27 cellular contexts compared by ENCODE assay signal in the genomic region with DNA sequence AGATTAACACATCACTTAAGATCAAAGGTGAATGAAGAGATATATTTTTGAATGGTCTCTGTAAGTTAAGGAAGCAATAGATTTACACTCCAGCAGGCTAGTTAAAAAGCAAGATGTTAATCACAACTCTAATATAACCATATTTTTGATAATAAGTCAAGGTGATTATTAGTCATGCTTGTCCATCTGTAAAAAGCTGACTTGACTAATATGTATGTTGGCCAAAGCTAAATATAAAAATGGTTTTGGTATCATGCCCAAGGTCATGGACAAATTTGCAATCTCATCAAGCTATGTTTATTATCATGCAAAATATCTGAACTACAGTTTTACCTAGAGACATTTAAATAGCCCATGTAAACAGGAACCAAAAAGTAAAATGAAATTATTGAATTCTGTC.
DNase-seq lines count a peak whose midpoint lies in the region; ATAC-seq, FAIRE-seq and TF ChIP-seq lines count a peak whose summit lies in the region.
"Had no signal": no experiment of that assay in that cellular context is flagged by ENCODE, and none has a peak within 500 bp of the region (broad histone marks: within the 10 kb centered on the region; RNA-seq: fewer than 3 reads in every experiment).

No MANE protein-coding gene starts in this region.

- POLR2A ChIA-PET in HepG2 (lab: Yijun Ruan, JAX), result no interaction called here
- POLR2A ChIA-PET in activated CD4-positive, alpha-beta memory T cell treated with anti-CD3 and anti-CD28 coated beads, Interleukin-2, amount 10 ng/mL, durations not matched to agents 7 days and 5 days (lab: Charles Lee), result no interaction called here

- no peak for TF ChIP-seq RAD21 in HepG2 (CRISPR knock-in tag; IDR thresholded peaks at IDR 0.05)

- no TSS peak for BruUV-seq in HepG2 (replicated peaks; lab: Mats Ljungman, UMichigan)

- H3K4me2 ChIP-seq in HepG2 (ENCODE audit: low read depth, low read length) (no peak overlapping the region), parathyroid adenoma (ENCODE audit: low read length) (no peak overlapping the region)
- H3K4me2 ChIP-seq: BLaER1 had no signal

- in situ Hi-C loops in HepG2 (cut with HindIII; ENCODE audit: extremely low pct_ligation_motif_present, low pct_unique_long_range_greater_than_20kb), result no loop called here

- ATAC-seq in HepG2, result no peak
- no peak for ATAC-seq in right lobe of liver
- ATAC-seq: GM12878 had no signal

- H3K4me1 Mint-ChIP-seq in activated CD4-positive, alpha-beta memory T cell treated with anti-CD3 and anti-CD28 coated beads, Interleukin-2, amount 10 ng/mL, durations not matched to agents 7 days and 5 days, result no peaks in the 10 kb centered on the region
- H3K4me1 Mint-ChIP-seq: CD14-positive monocyte; CD4-positive, alpha-beta memory T cell; CD4-positive, CD25-positive, alpha-beta regulatory T cell; CD8-positive, alpha-beta memory T cell had no signal

- H3K36me3 ChIP-seq in HepG2 (replicated peaks in 1 of 2; ENCODE audit: control insufficient read depth in 1 of 2, insufficient read depth in 2 of 2, low read length in 2 of 2) (no peaks in the 10 kb centered on the region), right lobe of liver (no peaks in the 10 kb centered on the region), ascending aorta (no peaks in the 10 kb centered on the region), parathyroid adenoma (ENCODE audit: control insufficient read depth, insufficient read depth, low read length) (no peaks in the 10 kb centered on the region), breast epithelium (no peaks in the 10 kb centered on the region)
- H3K36me3 ChIP-seq: BE2C, BLaER1 had no signal

- H2AFZ ChIP-seq in HepG2 (ENCODE audit: low read length) (no peak overlapping the region), parathyroid adenoma (no peak overlapping the region)

- H3K36me3 Mint-ChIP-seq in activated CD4-positive, alpha-beta memory T cell treated with anti-CD3 and anti-CD28 coated beads, Interleukin-2, amount 10 ng/mL, durations not matched to agents 7 days and 5 days (ENCODE audit: low read depth), result no peaks in the 10 kb centered on the region
- H3K36me3 Mint-ChIP-seq: CD14-positive monocyte; CD4-positive, alpha-beta memory T cell; CD4-positive, CD25-positive, alpha-beta regulatory T cell; CD8-positive, alpha-beta memory T cell had no signal

- no peaks in the 10 kb centered on the region for H3K79me2 ChIP-seq in HepG2 (ENCODE audit: insufficient read depth, low read length)
- H3K79me2 ChIP-seq in parathyroid adenoma, result no peaks in the 10 kb centered on the region

- no peak for TF ChIP-seq EP300 in HepG2 (IDR thresholded peaks at IDR 0.05; ENCODE audit: low read depth in 2 of 2, low read length in 2 of 2)
- no peak for TF ChIP-seq EP300 in HepG2 (CRISPR knock-in tag; IDR thresholded peaks at IDR 0.05; ENCODE audit: borderline replicate concordance)

- TF ChIP-seq CTCF in HepG2 (CRISPR knock-in tag; IDR thresholded peaks at IDR 0.05), result no peak
- no peak for TF ChIP-seq CTCF in right lobe of liver (IDR thresholded peaks at IDR 0.05)
- no peak for TF ChIP-seq CTCF in ascending aorta (IDR thresholded peaks at IDR 0.05)
- no peak for TF ChIP-seq CTCF in parathyroid adenoma (IDR thresholded peaks at IDR 0.05)
- TF ChIP-seq CTCF in breast epithelium (IDR thresholded peaks at IDR 0.05), result no peak

- H3K9ac ChIP-seq in HepG2 (ENCODE audit: insufficient read depth, low read depth, low read length) (no peak overlapping the region), parathyroid adenoma (no peak overlapping the region)
- H3K9ac ChIP-seq: BLaER1 had no signal

- no peak overlapping the region for H3K4me3 Mint-ChIP-seq in activated CD4-positive, alpha-beta memory T cell treated with anti-CD3 and anti-CD28 coated beads, Interleukin-2, amount 10 ng/mL, durations not matched to agents 7 days and 5 days
- H3K4me3 Mint-ChIP-seq: CD14-positive monocyte; CD4-positive, alpha-beta memory T cell; CD4-positive, CD25-positive, alpha-beta regulatory T cell; CD8-positive, alpha-beta memory T cell had no signal

- no peak for TF ChIP-seq POLR2A in HepG2 (IDR thresholded peaks at IDR 0.05; ENCODE audit: insufficient read depth in 1 of 2, low read depth in 2 of 2, low read length in 2 of 2)
- no peak for TF ChIP-seq POLR2A in right lobe of liver (IDR thresholded peaks at IDR 0.05)
- TF ChIP-seq POLR2A in breast epithelium (IDR thresholded peaks at IDR 0.05), result no peak

- no peak overlapping the region for H3K27ac Mint-ChIP-seq in activated CD4-positive, alpha-beta memory T cell treated with anti-CD3 and anti-CD28 coated beads, Interleukin-2, amount 10 ng/mL, durations not matched to agents 7 days and 5 days
- H3K27ac Mint-ChIP-seq: CD14-positive monocyte; CD4-positive, alpha-beta memory T cell; CD4-positive, CD25-positive, alpha-beta regulatory T cell; CD8-positive, alpha-beta memory T cell had no signal

- H3K27ac ChIP-seq in HepG2 (ENCODE audit: extremely low read length, insufficient read depth, low read length), result no peak overlapping the region
- no peak overlapping the region for H3K27ac ChIP-seq in right lobe of liver
- H3K27ac ChIP-seq in ascending aorta, result peak overlapping the region; percentile 39 to 52
- H3K27ac ChIP-seq in parathyroid adenoma, result peak overlapping the region; percentile 43
- H3K27ac ChIP-seq in breast epithelium, result no peak overlapping the region
- H3K27ac ChIP-seq: 22Rv1, BLaER1 had no signal

- no peaks in the 10 kb centered on the region for H3K9me3 ChIP-seq in HepG2 (ENCODE audit: low read length)
- H3K9me3 ChIP-seq in right lobe of liver, result no peaks in the 10 kb centered on the region
- H3K9me3 ChIP-seq in ascending aorta, result peaks cover 0 to 8% of the 10 kb centered on the region in 2 donors
- no peaks in the 10 kb centered on the region for H3K9me3 ChIP-seq in parathyroid adenoma (ENCODE audit: control insufficient read depth, low read length)
- no peaks in the 10 kb centered on the region for H3K9me3 ChIP-seq in breast epithelium
- H3K9me3 ChIP-seq: BE2C, BLaER1 had no signal

- H4K20me1 ChIP-seq in HepG2 (ENCODE audit: insufficient read depth, low read length), result no peaks in the 10 kb centered on the region
- H4K20me1 ChIP-seq: BLaER1 had no signal

- peaks cover 5% of the 10 kb centered on the region for H3K27me3 Mint-ChIP-seq in activated CD4-positive, alpha-beta memory T cell treated with anti-CD3 and anti-CD28 coated beads, Interleukin-2, amount 10 ng/mL, durations not matched to agents 7 days and 5 days

- FAIRE-seq in HepG2 (lab: Jason Lieb, UNC), result no peak
- FAIRE-seq: GM12878, GM12892, GM18507 had no signal

- CTCF ChIA-PET in HepG2 (lab: Yijun Ruan, JAX; ENCODE audit: low intra/inter-chr PET ratio, low total read pairs), result no interaction called here
- CTCF ChIA-PET in activated CD4-positive, alpha-beta memory T cell treated with anti-CD3 and anti-CD28 coated beads, Interleukin-2, amount 10 ng/mL, durations not matched to agents 7 days and 5 days (lab: Charles Lee), result no interaction called here

- H3K27me3 ChIP-seq in HepG2 (ENCODE audit: control insufficient read depth in 1 of 2, insufficient read depth in 2 of 2, low read length in 2 of 2), result no peaks in the 10 kb centered on the region
- peaks cover 0 to 4% of the 10 kb centered on the region in 2 donors for H3K27me3 ChIP-seq in right lobe of liver
- H3K27me3 ChIP-seq in ascending aorta, result no peaks in the 10 kb centered on the region
- H3K27me3 ChIP-seq in parathyroid adenoma (ENCODE audit: control insufficient read depth, insufficient read depth, low read length), result no peaks in the 10 kb centered on the region
- no peaks in the 10 kb centered on the region for H3K27me3 ChIP-seq in breast epithelium
- H3K27me3 ChIP-seq: BE2C, BLaER1 had no signal

- intact Hi-C loops in HepG2 (cut with micrococcal nuclease; ENCODE audit: unreplicated experiment) (no loop called here), right lobe of liver (cut with DNase I) (no loop called here), ascending aorta (cut with DNase I) (no loop called here), breast epithelium (cut with DNase I; ENCODE audit: low total_unique reads) (no loop called here)

- no peaks in the 10 kb centered on the region for H3K4me1 ChIP-seq in HepG2 (ENCODE audit: insufficient read depth, low read length)
- H3K4me1 ChIP-seq in right lobe of liver, result no peaks in the 10 kb centered on the region
- H3K4me1 ChIP-seq in ascending aorta, result peaks cover 0 to 12% of the 10 kb centered on the region in 2 donors
- peaks cover 16% of the 10 kb centered on the region for H3K4me1 ChIP-seq in parathyroid adenoma
- no peaks in the 10 kb centered on the region for H3K4me1 ChIP-seq in breast epithelium
- H3K4me1 ChIP-seq: BE2C, BLaER1 had no signal

- DNase-seq in HepG2 (ENCODE audit: low spot score) (no peak), right lobe of liver (no peak), ascending aorta (ENCODE audit: low spot score in 2 of 2) (no peak), breast epithelium (ENCODE audit: low spot score in 2 of 2) (no peak)
- no peak for DNase-seq in activated CD4-positive, alpha-beta memory T cell treated with anti-CD3 and anti-CD28 coated beads, Interleukin-2, amount 10 ng/mL, durations not matched to agents 7 days and 5 days
- DNase-seq in activated T-cell treated with anti-CD3 and anti-CD28 coated beads, Interleukin-2, amount 50 U/mL, for 1 hour, result no peak
- DNase-seq: ACHN; BE2C; C1 segment of cervical spinal cord; CD4-positive, alpha-beta memory T cell; CD4-positive, CD25-positive, alpha-beta regulatory T cell; CD8-positive, alpha-beta memory T cell; COR-L47; DMS 273 treated with DMSO at 0.1 percent for 48 hours; DMS153; DMS53; DMS79; DND-41; EL; GDM1 had no signal

- no peaks in the 10 kb centered on the region for H3K9me3 Mint-ChIP-seq in activated CD4-positive, alpha-beta memory T cell treated with anti-CD3 and anti-CD28 coated beads, Interleukin-2, amount 10 ng/mL, durations not matched to agents 7 days and 5 days
- H3K9me3 Mint-ChIP-seq: CD8-positive, alpha-beta memory T cell had no signal

- H3K4me3 ChIP-seq in HepG2 (replicated peaks in 1 of 3; ENCODE audit: insufficient read depth in 1 of 3, low read depth in 2 of 3, low read length in 3 of 3) (no peak overlapping the region), right lobe of liver (no peak overlapping the region), ascending aorta (no peak overlapping the region), parathyroid adenoma (ENCODE audit: low read depth, low read length) (no peak overlapping the region), breast epithelium (no peak overlapping the region)
- H3K4me3 ChIP-seq: BLaER1, GM12878 had no signal

TF ChIP-seq in HepG2, 621 proteins besides CTCF, POLR2A, EP300 and RAD21 (continues in another document):
- TF ChIP-seq SIX1 (CRISPR knock-in tag; IDR thresholded peaks at IDR 0.05; ENCODE audit: borderline replicate concordance), result no peak
- TF ChIP-seq ZNF780A (CRISPR knock-in tag; IDR thresholded peaks at IDR 0.05), result no peak
- no peak for TF ChIP-seq ZMAT3 (CRISPR knock-in tag; conservative IDR thresholded peaks at IDR 0.05)
- TF ChIP-seq MAFF (IDR thresholded peaks at IDR 0.05; ENCODE audit: low read depth, low read length), result peak; percentile 77
- no peak for TF ChIP-seq ZNF567 (CRISPR knock-in tag; IDR thresholded peaks at IDR 0.05; ENCODE audit: borderline replicate concordance)
- TF ChIP-seq SAFB2 (CRISPR knock-in tag; IDR thresholded peaks at IDR 0.05; ENCODE audit: borderline replicate concordance, low read depth), result no peak
- no peak for TF ChIP-seq ZNF607 (CRISPR knock-in tag; IDR thresholded peaks at IDR 0.05; ENCODE audit: borderline replicate concordance)
- no peak for TF ChIP-seq ZNF75D (CRISPR knock-in tag; IDR thresholded peaks at IDR 0.05; ENCODE audit: borderline replicate concordance)

Comparison
In these comparisons a context has a peak if more than half of its experiments do, and no peak if none do; other contexts are left out.
1. H3K27ac ChIP-seq: peak in ascending aorta (2 of 2) and parathyroid adenoma (single experiment); none in HepG2 (single experiment), right lobe of liver (0 of 3) and breast epithelium (0 of 2).